1 cellular context compared by ENCODE assay signal in the genomic region with DNA sequence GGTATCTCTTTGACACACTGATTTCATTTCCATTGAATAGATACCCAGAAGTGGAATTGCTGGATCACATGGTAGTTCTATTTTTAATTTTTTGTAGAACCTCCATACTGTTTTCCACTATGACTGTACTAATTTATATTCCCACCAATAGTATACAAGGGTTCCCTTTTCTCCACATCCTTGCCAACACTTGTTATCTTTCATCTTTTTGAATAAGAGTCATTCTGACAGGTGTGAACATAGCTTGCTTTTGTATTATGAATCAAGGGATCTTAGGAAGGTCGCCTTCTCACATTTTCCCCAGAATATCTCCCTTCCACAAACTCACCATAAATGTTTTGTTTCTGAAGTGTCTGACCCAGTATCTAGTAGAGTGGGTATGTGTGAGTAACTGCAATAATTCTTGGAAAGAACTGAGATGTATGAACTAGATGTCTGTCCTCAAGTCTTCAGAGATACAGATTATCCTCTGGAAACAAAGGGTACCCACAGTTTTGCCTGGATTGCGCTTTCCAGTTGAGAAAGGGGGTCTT.
TF ChIP-seq lines count a peak whose summit lies in the region.

No MANE protein-coding gene starts in this region.

TF ChIP-seq in GM23338, 12 proteins besides CTCF, POLR2A, EP300 and RAD21 (continued from another document):
- TF ChIP-seq ZNF462 (CRISPR knock-in tag; IDR thresholded peaks at IDR 0.05) (no peak), EZH2 (IDR thresholded peaks at IDR 0.05; ENCODE audit: low read depth, unreplicated experiment) (no peak), POLR2AphosphoS5 (IDR thresholded peaks at IDR 0.05; ENCODE audit: low read depth) (no peak)
